ENCODE assay signal across 23 cellular contexts in the genomic region with DNA sequence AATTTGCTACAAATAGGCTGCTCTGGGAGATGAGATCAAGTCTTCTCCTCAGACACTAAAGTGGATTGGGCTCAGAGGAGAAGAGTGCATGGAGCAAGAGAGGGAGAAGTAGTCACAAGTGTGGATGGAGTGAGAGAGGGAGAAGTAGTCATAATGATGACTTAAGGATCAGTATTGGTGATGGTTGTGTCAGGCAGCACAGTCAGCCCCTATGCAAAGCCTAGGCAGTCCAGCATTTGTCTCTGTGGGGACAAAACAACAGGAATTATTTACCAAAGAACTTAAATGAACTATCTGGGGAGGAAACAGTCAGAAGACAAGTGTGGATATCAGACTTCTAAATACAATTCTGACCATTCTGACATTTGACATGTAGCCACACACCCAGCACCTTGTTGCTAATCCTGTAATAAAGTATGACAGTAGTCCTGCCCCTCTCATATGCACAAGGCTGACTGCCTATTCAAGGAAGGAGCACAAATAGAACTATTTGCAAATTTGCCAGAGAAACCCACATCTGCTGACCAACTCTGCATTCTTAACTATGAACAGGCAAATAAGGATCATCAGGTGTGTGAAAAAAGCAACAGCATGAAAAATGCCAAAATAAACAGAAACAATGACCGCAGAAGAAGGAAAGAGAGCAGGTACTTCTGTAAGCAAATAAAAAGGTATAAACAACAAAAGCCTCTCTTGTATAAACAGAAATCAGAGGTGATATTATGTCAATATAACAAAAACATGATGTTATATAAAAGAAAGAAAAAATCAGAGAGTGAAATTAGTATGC.
DNase-seq lines count a peak whose midpoint lies in the region; ATAC-seq, FAIRE-seq and TF ChIP-seq lines count a peak whose summit lies in the region.
"Had no signal": no experiment of that assay in that cellular context is flagged by ENCODE, and none has a peak within 500 bp of the region (broad histone marks: within the 10 kb centered on the region; RNA-seq: fewer than 3 reads in every experiment).

No MANE protein-coding gene starts in this region.

- H3K4me2 ChIP-seq in HepG2 (ENCODE audit: low read depth, low read length): no peak overlapping the region

- WGBS in right lobe of liver (ENCODE audit: insufficient coverage, low coverage, low lambda C conversion rate, missing lambda C conversion rate): 0% methylated on average over 1 of the region's 1 CpG
- 0% methylated on average over 1 of the region's 1 CpG for WGBS in HepG2 (ENCODE audit: low lambda C conversion rate)

- no peak overlapping the region for H2AFZ ChIP-seq in HepG2 (ENCODE audit: low read length)

- POLR2A ChIA-PET in HepG2 (lab: Yijun Ruan, JAX): no interaction called here
- POLR2A ChIA-PET in WTC11 (lab: Charles Lee): no interaction called here

- in situ Hi-C loops in HepG2 (cut with HindIII; ENCODE audit: extremely low pct_ligation_motif_present, low pct_unique_long_range_greater_than_20kb): no loop called here

- H3K36me3 Mint-ChIP-seq in WTC11 (no peaks in the 10 kb centered on the region), CD14-positive monocyte (no peaks in the 10 kb centered on the region)
- H3K36me3 Mint-ChIP-seq in stimulated activated memory B cell treated with anti-CD40 and anti-IgM and Interleukin-4, amounts not matched to agents 10 μg/mL and 1 μg/mL and 100 μg/mL, for 72 hours: no peaks in the 10 kb centered on the region

- H3K4me3 Mint-ChIP-seq in WTC11: no peak overlapping the region
- no peak overlapping the region for H3K4me3 Mint-ChIP-seq in stimulated activated memory B cell treated with anti-CD40 and anti-IgM and Interleukin-4, amounts not matched to agents 10 μg/mL and 1 μg/mL and 100 μg/mL, for 72 hours
- no peak overlapping the region for H3K4me3 Mint-ChIP-seq in CD14-positive monocyte

- H3K27ac Mint-ChIP-seq in WTC11: peak overlapping the region; percentile 22; the same call in 1 of the 2 replicates
- no peak overlapping the region for H3K27ac Mint-ChIP-seq in stimulated activated memory B cell treated with anti-CD40 and anti-IgM and Interleukin-4, amounts not matched to agents 10 μg/mL and 1 μg/mL and 100 μg/mL, for 72 hours
- H3K27ac Mint-ChIP-seq in CD14-positive monocyte: peak overlapping the region in 1 of 7 donors; percentile 64

- H3K36me3 ChIP-seq in right lobe of liver: no peaks in the 10 kb centered on the region
- H3K36me3 ChIP-seq in HepG2 (replicated peaks in 1 of 2; ENCODE audit: control insufficient read depth in 1 of 2, insufficient read depth in 2 of 2, low read length in 2 of 2): no peaks in the 10 kb centered on the region
- H3K36me3 ChIP-seq: gastrocnemius medialis, left lung, MG63, neutrophil, vagina had no signal

- TF ChIP-seq RAD21 in HepG2 (CRISPR knock-in tag; IDR thresholded peaks at IDR 0.05): no peak

- no peak overlapping the region for H3K27ac ChIP-seq in right lobe of liver
- no peak overlapping the region for H3K27ac ChIP-seq in HepG2 (ENCODE audit: extremely low read length, insufficient read depth, low read length)
- H3K27ac ChIP-seq: body of pancreas, epithelial cell of prostate, gastrocnemius medialis, left lung, neutrophil, vagina had no signal

- H3K27me3 ChIP-seq in right lobe of liver (no peaks in the 10 kb centered on the region), HepG2 (ENCODE audit: control insufficient read depth in 1 of 2, insufficient read depth in 2 of 2, low read length in 2 of 2) (no peaks in the 10 kb centered on the region)
- H3K27me3 ChIP-seq: body of pancreas, gastrocnemius medialis, left lung, MG63, neutrophil, vagina had no signal

- no peaks in the 10 kb centered on the region for H4K20me1 ChIP-seq in HepG2 (ENCODE audit: insufficient read depth, low read length)

- no peak for TF ChIP-seq POLR2A in right lobe of liver (IDR thresholded peaks at IDR 0.05)
- no peak for TF ChIP-seq POLR2A in HepG2 (IDR thresholded peaks at IDR 0.05; ENCODE audit: insufficient read depth in 1 of 2, low read depth in 2 of 2, low read length in 2 of 2)

- CTCF ChIA-PET in HepG2 (lab: Yijun Ruan, JAX; ENCODE audit: low intra/inter-chr PET ratio, low total read pairs) (no interaction called here), WTC11 (lab: Charles Lee) (no interaction called here)

- intact Hi-C loops in right lobe of liver (cut with DNase I): no loop called here
- intact Hi-C loops in HepG2 (cut with micrococcal nuclease; ENCODE audit: unreplicated experiment): no loop called here
- intact Hi-C loops in posterior vena cava (cut with DNase I): no loop called here
- intact Hi-C loops in CD14-positive monocyte (cut with micrococcal nuclease): no loop called here

- FAIRE-seq in HepG2 (lab: Jason Lieb, UNC) (no peak), D721Med (lab: Jason Lieb, UNC) (no peak)

- H3K4me1 Mint-ChIP-seq in WTC11 (peaks cover 19% of the 10 kb centered on the region), CD14-positive monocyte (no peaks in the 10 kb centered on the region)
- no peaks in the 10 kb centered on the region for H3K4me1 Mint-ChIP-seq in stimulated activated memory B cell treated with anti-CD40 and anti-IgM and Interleukin-4, amounts not matched to agents 10 μg/mL and 1 μg/mL and 100 μg/mL, for 72 hours

- H3K9me3 Mint-ChIP-seq in WTC11 (no peaks in the 10 kb centered on the region), CD14-positive monocyte (peaks cover 0 to 3% (median 0%) of the 10 kb centered on the region in 7 donors)
- no peaks in the 10 kb centered on the region for H3K9me3 Mint-ChIP-seq in stimulated activated memory B cell treated with anti-CD40 and anti-IgM and Interleukin-4, amounts not matched to agents 10 μg/mL and 1 μg/mL and 100 μg/mL, for 72 hours

- H3K9ac ChIP-seq in HepG2 (ENCODE audit: insufficient read depth, low read depth, low read length): no peak overlapping the region

- no peak overlapping the region for H3K4me3 ChIP-seq in right lobe of liver
- no peak overlapping the region for H3K4me3 ChIP-seq in HepG2 (replicated peaks in 1 of 3; ENCODE audit: insufficient read depth in 1 of 3, low read depth in 2 of 3, low read length in 3 of 3)
- H3K4me3 ChIP-seq: body of pancreas, gastrocnemius medialis, left lung, MG63, mucosa of descending colon, vagina had no signal

- no peak for TF ChIP-seq EP300 in HepG2 (IDR thresholded peaks at IDR 0.05; ENCODE audit: low read depth in 2 of 2, low read length in 2 of 2)
- TF ChIP-seq EP300 in HepG2 (CRISPR knock-in tag; IDR thresholded peaks at IDR 0.05; ENCODE audit: borderline replicate concordance): no peak

- H3K79me2 ChIP-seq in HepG2 (ENCODE audit: insufficient read depth, low read length): no peaks in the 10 kb centered on the region

- peaks cover 0 to 6% (median 0%) of the 10 kb centered on the region in 4 donors for H3K4me1 ChIP-seq in right lobe of liver
- no peaks in the 10 kb centered on the region for H3K4me1 ChIP-seq in HepG2 (ENCODE audit: insufficient read depth, low read length)
- H3K4me1 ChIP-seq: gastrocnemius medialis, left lung, vagina had no signal

- TF ChIP-seq CTCF in right lobe of liver (IDR thresholded peaks at IDR 0.05) (no peak), HepG2 (CRISPR knock-in tag; IDR thresholded peaks at IDR 0.05) (no peak), WTC11 (IDR thresholded peaks at IDR 0.05) (no peak), CD14-positive monocyte (IDR thresholded peaks at IDR 0.05) (no peak), D721Med (IDR thresholded peaks at IDR 0.05; ENCODE audit: insufficient read depth, missing control alignments) (no peak)

- no peaks in the 10 kb centered on the region for H3K27me3 Mint-ChIP-seq in WTC11 (ENCODE audit: low read depth)
- H3K27me3 Mint-ChIP-seq in stimulated activated memory B cell treated with anti-CD40 and anti-IgM and Interleukin-4, amounts not matched to agents 10 μg/mL and 1 μg/mL and 100 μg/mL, for 72 hours: no peaks in the 10 kb centered on the region
- peaks cover 0 to 2% (median 0%) of the 10 kb centered on the region in 3 donors for H3K27me3 Mint-ChIP-seq in CD14-positive monocyte (ENCODE audit: low read depth in 3 of 3)

- ATAC-seq in right lobe of liver (peak in 3 of 4 donors; percentile 38 to 60 (median 49)), HepG2 (no peak), HG03439 (IDR thresholded peaks at IDR 0.05; ENCODE audit: unreplicated experiment) (peak; percentile 57), WTC11 (no peak)
- peak; percentile 18 for ATAC-seq in stimulated activated memory B cell treated with anti-CD40 and anti-IgM and Interleukin-4, amounts not matched to agents 10 μg/mL and 1 μg/mL and 100 μg/mL, for 72 hours
- ATAC-seq: body of pancreas, gastrocnemius medialis, left lung, mucosa of descending colon, sciatic nerve had no signal

- H3K9me3 ChIP-seq in right lobe of liver (no peaks in the 10 kb centered on the region), HepG2 (ENCODE audit: low read length) (no peaks in the 10 kb centered on the region)
- H3K9me3 ChIP-seq: body of pancreas, gastrocnemius medialis, left lung, MG63, mucosa of descending colon, neutrophil, vagina had no signal

- no TSS peak for BruUV-seq in HepG2 (replicated peaks; lab: Mats Ljungman, UMichigan)

- DNase-seq in right lobe of liver (no peak), HepG2 (ENCODE audit: low spot score) (no peak), WTC11 (ENCODE audit: low spot score) (no peak), posterior vena cava (ENCODE audit: low spot score) (no peak), CD14-positive monocyte (ENCODE audit: low spot score) (no peak), D721Med (ENCODE audit: insufficient read length, low spot score) (no peak)
- DNase-seq: activated CD4-positive, alpha-beta T cell treated with anti-CD3 and anti-CD28 coated beads, Interleukin-2, amount 50 U/mL, for 4 hours; activated naive CD4-positive, alpha-beta T cell treated with anti-CD3 and anti-CD28 coated beads, Interleukin-2, amount 50 U/mL, for 16 hours; body of pancreas; gastrocnemius medialis; H7; left lung; MG63; mucosa of descending colon; NCI-H2081 treated with DMSO at 0.1 percent for 48 hours; NCI-H69; substantia nigra had no signal

TF ChIP-seq in HepG2, 621 proteins besides CTCF, POLR2A, EP300 and RAD21 (continues in another document):
- no peak for TF ChIP-seq ZNF761 (CRISPR knock-in tag; conservative IDR thresholded peaks at IDR 0.05)

TF ChIP-seq in WTC11, 78 proteins besides CTCF, POLR2A, EP300 and RAD21 (continues in another document):
- TF ChIP-seq FOXJ3 (CRISPR knock-in tag; IDR thresholded peaks at IDR 0.05; ENCODE audit: borderline replicate concordance) (no peak), TCF7 (CRISPR knock-in tag; IDR thresholded peaks at IDR 0.05; ENCODE audit: low read depth) (no peak)

Comparison
In these comparisons a context has a peak if more than half of its experiments do, and no peak if none do; other contexts are left out.
1. ATAC-seq: peak in right lobe of liver (3 of 4), HG03439 (single experiment) and stimulated activated memory B cell treated with anti-CD40 and anti-IgM and Interleukin-4, amounts not matched to agents 10 μg/mL and 1 μg/mL and 100 μg/mL, for 72 hours (single experiment); none in HepG2 (single experiment) and WTC11 (single experiment).